23 cellular contexts compared by ENCODE assay signal in genomic region chr6:17159240-17159639, GRCh38. TPM values are rescaled to one million over a fixed set of nuclear protein-coding genes. Genes with fewer than 3 reads are reported as not detected.
"Had no signal": no experiment of that assay in that cellular context is flagged by ENCODE, and none has a peak within 500 bp of the region (broad histone marks: within the 10 kb centered on the region; RNA-seq: fewer than 3 reads in every experiment).

No MANE protein-coding gene starts in this region.

- ATAC-seq: activated CD8-positive, alpha-beta T cell treated with anti-CD3 and anti-CD28 coated beads for 36 hours; activated naive CD4-positive, alpha-beta T cell treated with anti-CD3 and anti-CD28 coated beads, Interleukin-2, amount 50 U/mL, for 72 hours; activated T-cell treated with anti-CD3 and anti-CD28 coated beads, Interleukin-2, amount 50 U/mL, for 72 hours; naive thymus-derived CD4-positive, alpha-beta T cell; stimulated activated naive CD8-positive, alpha-beta T cell treated with anti-CD3 and anti-CD28 coated beads, Interleukin-15, Interleukin-2, amounts not matched to agents 100 U/mL and 50 U/mL, for 24 hours had no signal

- H3K9me3 ChIP-seq: esophagus squamous epithelium, neutrophil, right atrium auricular region, suprapubic skin had no signal

- H3K27ac Mint-ChIP-seq: activated B cell treated with CpG ODN at 0.5 μM for 24 hours; activated CD8-positive, alpha-beta T cell treated with anti-CD3 and anti-CD28 coated beads for 36 hours; activated naive CD4-positive, alpha-beta T cell treated with anti-CD3 and anti-CD28 coated beads, Interleukin-2, amount 50 U/mL, for 72 hours; activated T-cell treated with anti-CD3 and anti-CD28 coated beads, Interleukin-2, amount 50 U/mL, for 72 hours; brain; mesothelial cell of epicardium; naive thymus-derived CD4-positive, alpha-beta T cell; T-helper 1 cell treated with Interleukin-12 subunit alpha and Interleukin-12 subunit beta and Interleukin-4 antibody, amounts not matched to agents 30 μg/mL and 1 μg/mL, for 36 hours; type B pancreatic cell had no signal

- H3K27me3 ChIP-seq: right atrium auricular region, suprapubic skin had no signal

- H3K4me1 Mint-ChIP-seq: activated B cell treated with CpG ODN at 0.5 μM for 24 hours; mesothelial cell of epicardium; naive thymus-derived CD4-positive, alpha-beta T cell had no signal

- H3K4me1 ChIP-seq: esophagus squamous epithelium, suprapubic skin had no signal

- H3K4me3 Mint-ChIP-seq: activated B cell treated with CpG ODN at 0.5 μM for 24 hours; activated CD8-positive, alpha-beta T cell treated with anti-CD3 and anti-CD28 coated beads for 36 hours; activated T-cell treated with anti-CD3 and anti-CD28 coated beads, Interleukin-2, amount 50 U/mL, for 72 hours; brain; mesothelial cell of epicardium; naive thymus-derived CD4-positive, alpha-beta T cell; T-helper 1 cell treated with Interleukin-12 subunit alpha and Interleukin-12 subunit beta and Interleukin-4 antibody, amounts not matched to agents 30 μg/mL and 1 μg/mL, for 36 hours; type B pancreatic cell had no signal

- DNase-seq: activated B cell treated with CpG ODN at 0.5 μM for 24 hours; activated CD4-positive, alpha-beta T cell treated with anti-CD3 and anti-CD28 coated beads for 48 hours; activated CD8-positive, alpha-beta memory T cell treated with anti-CD3 and anti-CD28 coated beads, Interleukin-2, amount 50 U/mL, for 4 hours; activated CD8-positive, alpha-beta T cell treated with anti-CD3 and anti-CD28 coated beads for 36 hours; activated gamma-delta T cell; activated T-cell treated with anti-CD3 and anti-CD28 coated beads, Interleukin-2, amount 50 U/mL, for 72 hours; amniotic stem cell; central memory CD4-positive, alpha-beta T cell; esophagus squamous epithelium; glutamatergic neuron; kidney glomerular epithelial cell; naive thymus-derived CD4-positive, alpha-beta T cell; stimulated activated naive CD8-positive, alpha-beta T cell treated with anti-CD3 and anti-CD28 coated beads, Interleukin-15, Interleukin-2, amounts not matched to agents 100 U/mL and 50 U/mL, for 24 hours had no signal

- H3K4me3 ChIP-seq: coronary artery, esophagus squamous epithelium, lung, right atrium auricular region, suprapubic skin had no signal

- H3K36me3 Mint-ChIP-seq: activated naive CD4-positive, alpha-beta T cell treated with anti-CD3 and anti-CD28 coated beads, Interleukin-2, amount 50 U/mL, for 72 hours; brain; mesothelial cell of epicardium; naive thymus-derived CD4-positive, alpha-beta T cell; type B pancreatic cell had no signal

- H3K27ac ChIP-seq: coronary artery, esophagus squamous epithelium, neutrophil, right atrium auricular region, suprapubic skin had no signal

- H3K36me3 ChIP-seq: esophagus squamous epithelium, neutrophil, right atrium auricular region, suprapubic skin had no signal

- H3K9me3 Mint-ChIP-seq: activated B cell treated with CpG ODN at 0.5 μM for 24 hours; activated CD8-positive, alpha-beta T cell treated with anti-CD3 and anti-CD28 coated beads for 36 hours; activated naive CD4-positive, alpha-beta T cell treated with anti-CD3 and anti-CD28 coated beads, Interleukin-2, amount 50 U/mL, for 72 hours; activated T-cell treated with anti-CD3 and anti-CD28 coated beads, Interleukin-2, amount 50 U/mL, for 72 hours; T-helper 1 cell treated with Interleukin-12 subunit alpha and Interleukin-12 subunit beta and Interleukin-4 antibody, amounts not matched to agents 30 μg/mL and 1 μg/mL, for 36 hours; type B pancreatic cell had no signal

RNA-seq across cellular contexts. Expression of gene STMND1, which starts 57.4 kb away (rescaled TPM):
- total RNA-seq: activated B cell treated with CpG ODN at 0.5 μM for 24 hours; activated CD8-positive, alpha-beta T cell treated with anti-CD3 and anti-CD28 coated beads for 36 hours; activated T-cell treated with anti-CD3 and anti-CD28 coated beads, Interleukin-2, amount 50 U/mL, for 72 hours; esophagus squamous epithelium; naive thymus-derived CD4-positive, alpha-beta T cell; right atrium auricular region had no signal
- polyA plus RNA-seq: naive thymus-derived CD4-positive, alpha-beta T cell had no signal
